In the genomic region with DNA sequence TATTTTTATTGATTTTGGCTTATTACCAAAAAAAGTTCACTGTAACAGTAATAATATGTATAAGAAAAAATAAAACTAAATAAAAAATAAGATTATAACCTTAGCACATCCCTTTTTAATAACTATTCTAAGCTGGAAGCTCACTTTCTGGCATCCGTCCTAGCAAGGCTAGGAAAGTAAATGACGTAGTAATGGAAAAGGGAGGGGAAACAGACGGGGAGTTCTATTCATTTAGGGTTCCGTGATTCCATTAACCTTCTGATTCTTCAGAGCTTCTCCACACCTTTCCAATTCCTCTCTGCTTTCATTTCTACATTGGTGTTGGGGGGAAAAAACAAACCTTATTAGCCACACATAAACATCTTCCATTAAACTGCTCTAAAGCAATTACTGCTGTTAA, we compare ENCODE assay signal across 9 cellular contexts.
DNase-seq lines count a peak whose midpoint lies in the region; ATAC-seq and TF ChIP-seq lines count a peak whose summit lies in the region.
"Had no signal": no experiment of that assay in that cellular context is flagged by ENCODE, and none has a peak within 500 bp of the region (broad histone marks: within the 10 kb centered on the region; RNA-seq: fewer than 3 reads in every experiment).

No MANE protein-coding gene starts in this region.

- H3K9me3 ChIP-seq in fibroblast of lung (ENCODE audit: control insufficient read depth, insufficient read depth, low read depth, low read length), result no peaks in the 10 kb centered on the region

- no peak for ATAC-seq in HG03139 (IDR thresholded peaks at IDR 0.05; ENCODE audit: unreplicated experiment)
- ATAC-seq in HG02623 (IDR thresholded peaks at IDR 0.05; ENCODE audit: unreplicated experiment), result no peak

- H3K4me1 ChIP-seq in fibroblast of lung (ENCODE audit: control insufficient read depth, extremely low read depth, insufficient read depth, low read length), result no peaks in the 10 kb centered on the region

- H3K4me3 ChIP-seq in fibroblast of lung (replicated peaks in 1 of 4; ENCODE audit: control extremely low read depth in 1 of 4, insufficient read depth in 1 of 4, low read depth in 3 of 4, low read length in 4 of 4), result peak overlapping the region; percentile 27 to 60 (median 48)
- H3K4me3 ChIP-seq in retinal pigment epithelial cell (ENCODE audit: low read length), result peak overlapping the region; percentile 27

- DNase-seq in Daoy (ENCODE audit: low read depth) (peak; percentile 24), NCI-H69 (lab: John Stamatoyannopoulos, UW) (peak; percentile 34), fibroblast of lung (ENCODE audit: low read depth in 2 of 2) (peak; percentile 2 to 25), retinal pigment epithelial cell (ENCODE audit: low read depth) (no peak)
- DNase-seq in activated CD4-positive, CD25-positive, alpha-beta regulatory T cell treated with anti-CD3 and anti-CD28 coated beads, Interleukin-2, amount 50 U/mL, for 72 hours, result no peak
- no peak for DNase-seq in stimulated activated CD4-positive, alpha-beta T cell treated with anti-CD3 and anti-CD28 coated beads, Interleukin-12 subunit alpha, Interleukin-12 subunit beta, amount 100 ng/mL, for 4 hours
- DNase-seq: T-cell had no signal

- H3K27me3 ChIP-seq in fibroblast of lung (ENCODE audit: control insufficient read depth, insufficient read depth, low read length), result no peaks in the 10 kb centered on the region

- H2AFZ ChIP-seq in fibroblast of lung (ENCODE audit: low read length), result peak overlapping the region; percentile 57

- H3K27ac ChIP-seq in fibroblast of lung (ENCODE audit: insufficient read depth, low read length), result no peak overlapping the region

- no peaks in the 10 kb centered on the region for H3K36me3 ChIP-seq in fibroblast of lung (ENCODE audit: control insufficient read depth, insufficient read depth, low read length)

- no peaks in the 10 kb centered on the region for H3K79me2 ChIP-seq in fibroblast of lung (ENCODE audit: control insufficient read depth, insufficient read depth, low read length)

- peak overlapping the region; percentile 74 for H3K4me2 ChIP-seq in fibroblast of lung (ENCODE audit: extremely low read depth, insufficient read depth, low read length)

- H4K20me1 ChIP-seq in fibroblast of lung (ENCODE audit: control insufficient read depth, extremely low read depth, insufficient read depth, low read length), result no peaks in the 10 kb centered on the region

- no peak overlapping the region for H3K9ac ChIP-seq in fibroblast of lung (ENCODE audit: insufficient read depth, low read length)

- TF ChIP-seq CTCF in fibroblast of lung (conservative IDR thresholded peaks at IDR 0.05 in 1 of 2, IDR thresholded peaks at IDR 0.05 in 1 of 2; ENCODE audit: low read depth in 1 of 2, low read length in 2 of 2), result no peak
- TF ChIP-seq CTCF in retinal pigment epithelial cell (conservative IDR thresholded peaks at IDR 0.05; ENCODE audit: low read depth, low read length), result no peak

Comparison
In these comparisons a context has a peak if more than half of its experiments do, and no peak if none do; other contexts are left out.
1. DNase-seq: peak in Daoy (single experiment), NCI-H69 (single experiment) and fibroblast of lung (2 of 2); none in retinal pigment epithelial cell (single experiment), activated CD4-positive, CD25-positive, alpha-beta regulatory T cell treated with anti-CD3 and anti-CD28 coated beads, Interleukin-2, amount 50 U/mL, for 72 hours (single experiment) and stimulated activated CD4-positive, alpha-beta T cell treated with anti-CD3 and anti-CD28 coated beads, Interleukin-12 subunit alpha, Interleukin-12 subunit beta, amount 100 ng/mL, for 4 hours (single experiment).